9 cellular contexts compared by ENCODE assay signal in the genomic region with DNA sequence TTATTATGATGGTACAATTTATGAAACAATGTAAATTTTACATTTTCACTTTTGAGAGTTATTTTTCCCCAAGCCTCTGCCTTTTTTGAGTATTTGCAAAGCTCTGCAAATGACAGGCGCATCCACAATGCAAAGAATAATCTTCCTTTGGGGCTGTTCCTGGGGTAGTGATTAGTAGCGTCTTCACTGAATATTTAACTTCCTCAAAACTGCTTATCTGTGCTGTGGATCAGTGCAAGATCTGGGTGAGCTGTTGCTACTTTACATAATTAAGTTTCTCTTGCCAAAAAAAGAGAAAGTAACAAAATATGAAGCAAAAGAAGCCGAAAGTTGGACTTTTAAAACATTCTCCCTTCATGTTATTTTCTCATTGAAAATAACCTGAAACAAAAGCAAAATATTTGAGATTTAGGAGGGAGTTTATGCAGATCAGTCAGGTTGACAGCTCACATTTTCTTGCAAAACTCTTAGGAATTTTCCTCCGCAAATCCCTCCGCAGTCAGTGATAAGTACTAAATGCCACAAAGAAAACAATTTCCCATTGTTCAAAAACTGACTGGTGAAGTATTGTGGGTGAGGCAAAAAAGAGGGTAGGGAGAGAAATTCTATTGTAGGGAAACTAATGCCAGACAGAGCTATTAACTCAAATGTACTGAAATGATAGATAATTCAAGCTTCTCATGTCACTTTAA.
DNase-seq lines count a peak whose midpoint lies in the region; ATAC-seq, FAIRE-seq and TF ChIP-seq lines count a peak whose summit lies in the region.
"Had no signal": no experiment of that assay in that cellular context is flagged by ENCODE, and none has a peak within 500 bp of the region (broad histone marks: within the 10 kb centered on the region; RNA-seq: fewer than 3 reads in every experiment).

No MANE protein-coding gene starts in this region.

- H3K4me3 ChIP-seq in mesendoderm (ENCODE audit: low read length) (no peak overlapping the region), HepG2 (replicated peaks in 1 of 3; ENCODE audit: insufficient read depth in 1 of 3, low read depth in 2 of 3, low read length in 3 of 3) (no peak overlapping the region)

- peak overlapping the region; percentile 46 for H3K4me3 Mint-ChIP-seq in activated B cell treated with CpG ODN at 0.5 μM for 24 hours

- no peak overlapping the region for H4K8ac ChIP-seq in mesendoderm (ENCODE audit: low read depth, low read length)

- BruUV-seq in HepG2 (replicated peaks; lab: Mats Ljungman, UMichigan) = no TSS peak

- no peak for TF ChIP-seq RAD21 in HepG2 (CRISPR knock-in tag; IDR thresholded peaks at IDR 0.05)

- H3K4me1 ChIP-seq in mesendoderm (ENCODE audit: control insufficient read depth, low read depth, low read length) (peaks cover 8% of the 10 kb centered on the region), HepG2 (ENCODE audit: insufficient read depth, low read length) (no peaks in the 10 kb centered on the region)

- H3K9me3 ChIP-seq in HepG2 (ENCODE audit: low read length) = no peaks in the 10 kb centered on the region

- H3K79me2 ChIP-seq in mesendoderm (ENCODE audit: control insufficient read depth, insufficient read depth, low read length) (no peaks in the 10 kb centered on the region), HepG2 (ENCODE audit: insufficient read depth, low read length) (no peaks in the 10 kb centered on the region)

- H4K20me1 ChIP-seq in HepG2 (ENCODE audit: insufficient read depth, low read length) = no peaks in the 10 kb centered on the region

- no CpG with 5 or more reads among the region's 5 CpGs for WGBS in mesendoderm (ENCODE audit: extremely low coverage, insufficient coverage, low lambda C conversion rate)
- WGBS in HepG2 (ENCODE audit: low lambda C conversion rate) = 10% methylated on average over 5 of the region's 5 CpGs

- TF ChIP-seq EP300 in HepG2 (IDR thresholded peaks at IDR 0.05; ENCODE audit: low read depth in 2 of 2, low read length in 2 of 2) = no peak
- no peak for TF ChIP-seq EP300 in HepG2 (CRISPR knock-in tag; IDR thresholded peaks at IDR 0.05; ENCODE audit: borderline replicate concordance)

- H3K23ac ChIP-seq in mesendoderm (ENCODE audit: low read length) = no peak overlapping the region

- TF ChIP-seq POLR2A in HepG2 (IDR thresholded peaks at IDR 0.05; ENCODE audit: insufficient read depth in 1 of 2, low read depth in 2 of 2, low read length in 2 of 2) = no peak

- intact Hi-C loops in activated B cell treated with CpG ODN at 0.5 μM for 24 hours (cut with micrococcal nuclease) (loop anchor here (1.0 kb wide), 1 partner anchor 17 kb away; no protein-coding TSS in a partner anchor), HepG2 (cut with micrococcal nuclease; ENCODE audit: unreplicated experiment) (no loop called here)

- H3K27me3 Mint-ChIP-seq in activated B cell treated with CpG ODN at 0.5 μM for 24 hours = no peaks in the 10 kb centered on the region

- CTCF ChIA-PET in activated B cell treated with CpG ODN at 0.5 μM for 24 hours (lab: Charles Lee) (no interaction called here), HepG2 (lab: Yijun Ruan, JAX; ENCODE audit: low intra/inter-chr PET ratio, low total read pairs) (no interaction called here)

- H2AFZ ChIP-seq in HepG2 (ENCODE audit: low read length) = no peak overlapping the region

- POLR2A ChIA-PET in activated B cell treated with CpG ODN at 0.5 μM for 24 hours (lab: Charles Lee) = interaction anchor here (0.7 kb wide), 1 partner anchor 11 kb away, joined by 3 read pairs; no protein-coding TSS in a partner anchor
- POLR2A ChIA-PET in HepG2 (lab: Yijun Ruan, JAX) = no interaction called here

- H3K27me3 ChIP-seq in mesendoderm (ENCODE audit: insufficient read depth, low read length, poor library complexity) = no peaks in the 10 kb centered on the region
- no peaks in the 10 kb centered on the region for H3K27me3 ChIP-seq in HepG2 (ENCODE audit: control insufficient read depth in 1 of 2, insufficient read depth in 2 of 2, low read length in 2 of 2)

- H3K9ac ChIP-seq in mesendoderm (ENCODE audit: low read length) = no peak overlapping the region
- no peak overlapping the region for H3K9ac ChIP-seq in HepG2 (ENCODE audit: insufficient read depth, low read depth, low read length)

- H3K27ac Mint-ChIP-seq in activated B cell treated with CpG ODN at 0.5 μM for 24 hours = no peak overlapping the region

- peaks cover 12% of the 10 kb centered on the region for H3K4me1 Mint-ChIP-seq in activated B cell treated with CpG ODN at 0.5 μM for 24 hours

- H3K4ac ChIP-seq in mesendoderm (ENCODE audit: low read depth, low read length) = no peak overlapping the region

- in situ Hi-C loops in HepG2 (cut with HindIII; ENCODE audit: extremely low pct_ligation_motif_present, low pct_unique_long_range_greater_than_20kb) = no loop called here

- H2BK15ac ChIP-seq in mesendoderm (replicated peaks; ENCODE audit: low read depth) = no peak overlapping the region

- H2AK5ac ChIP-seq in mesendoderm (ENCODE audit: low read length) = no peak overlapping the region

- peak; percentile 69 for ATAC-seq in HG03457 (IDR thresholded peaks at IDR 0.05; ENCODE audit: unreplicated experiment)
- ATAC-seq in activated B cell treated with CpG ODN at 0.5 μM for 24 hours (ENCODE audit: low read depth) = peak; percentile 78
- no peak for ATAC-seq in HG02885 (IDR thresholded peaks at IDR 0.05; ENCODE audit: poor library complexity, unreplicated experiment)
- no peak for ATAC-seq in HepG2

- DNase-seq in GF-D8 (lab: John Stamatoyannopoulos, UW) = peak; percentile 14
- no peak for DNase-seq in activated B cell treated with CpG ODN at 0.5 μM for 24 hours
- DNase-seq in mesendoderm = peak; percentile 87
- no peak for DNase-seq in HepG2 (ENCODE audit: low spot score)
- DNase-seq in activated CD4-positive, CD25-positive, alpha-beta regulatory T cell (lab: John Stamatoyannopoulos, UW) = no peak
- DNase-seq in EL = no peak

- H3K4me2 ChIP-seq in mesendoderm (ENCODE audit: low read length) = no peak overlapping the region
- no peak overlapping the region for H3K4me2 ChIP-seq in HepG2 (ENCODE audit: low read depth, low read length)

- H2BK120ac ChIP-seq in mesendoderm (ENCODE audit: low read depth, low read length) = no peak overlapping the region

- H3K9me3 Mint-ChIP-seq in activated B cell treated with CpG ODN at 0.5 μM for 24 hours = no peaks in the 10 kb centered on the region

- H2BK5ac ChIP-seq in mesendoderm (ENCODE audit: low read length) = no peak overlapping the region

- H3K79me1 ChIP-seq in mesendoderm (ENCODE audit: low read length) = no peaks in the 10 kb centered on the region

- no peaks in the 10 kb centered on the region for H3K36me3 Mint-ChIP-seq in activated B cell treated with CpG ODN at 0.5 μM for 24 hours (ENCODE audit: low read depth)

- no peak overlapping the region for H4K5ac ChIP-seq in mesendoderm (ENCODE audit: low read length)

- no peak overlapping the region for H3K56ac ChIP-seq in mesendoderm (ENCODE audit: low read length)

- H3K36me3 ChIP-seq in mesendoderm (ENCODE audit: control insufficient read depth, insufficient read depth, low read length) (no peaks in the 10 kb centered on the region), HepG2 (replicated peaks in 1 of 2; ENCODE audit: control insufficient read depth in 1 of 2, insufficient read depth in 2 of 2, low read length in 2 of 2) (no peaks in the 10 kb centered on the region)

- no peak overlapping the region for H3K18ac ChIP-seq in mesendoderm (ENCODE audit: low read length)

- FAIRE-seq in HepG2 (lab: Jason Lieb, UNC) = no peak
- FAIRE-seq: colon had no signal

- no peak overlapping the region for H3K27ac ChIP-seq in mesendoderm (ENCODE audit: low read depth, low read length)
- no peak overlapping the region for H3K27ac ChIP-seq in HepG2 (ENCODE audit: extremely low read length, insufficient read depth, low read length)

- TF ChIP-seq CTCF in activated B cell treated with CpG ODN at 0.5 μM for 24 hours (IDR thresholded peaks at IDR 0.05) (no peak), HepG2 (CRISPR knock-in tag; IDR thresholded peaks at IDR 0.05) (no peak)

TF ChIP-seq in HepG2, 621 proteins besides CTCF, POLR2A, EP300 and RAD21:
- TF ChIP-seq NFE2L1 (CRISPR knock-in tag; IDR thresholded peaks at IDR 0.05; ENCODE audit: borderline replicate concordance) (no peak), TRIM24 (CRISPR knock-in tag; IDR thresholded peaks at IDR 0.05) (no peak), ZNF562 (CRISPR knock-in tag; IDR thresholded peaks at IDR 0.05; ENCODE audit: borderline replicate concordance) (no peak), SMARCE1 (IDR thresholded peaks at IDR 0.05; ENCODE audit: borderline replicate concordance) (no peak), HES4 (CRISPR knock-in tag; IDR thresholded peaks at IDR 0.05; ENCODE audit: borderline replicate concordance) (no peak), FOSL2 (CRISPR knock-in tag; IDR thresholded peaks at IDR 0.05) (no peak), MXD4 (CRISPR knock-in tag; IDR thresholded peaks at IDR 0.05) (no peak)

Comparison
In these comparisons a context has a peak if more than half of its experiments do, and no peak if none do; other contexts are left out.
1. DNase-seq: peak in GF-D8 (single experiment) and mesendoderm (single experiment); none in activated B cell treated with CpG ODN at 0.5 μM for 24 hours (single experiment), HepG2 (single experiment), activated CD4-positive, CD25-positive, alpha-beta regulatory T cell (0 of 4) and EL (single experiment).
2. ATAC-seq: peak in HG03457 (single experiment) and activated B cell treated with CpG ODN at 0.5 μM for 24 hours (single experiment); none in HG02885 (single experiment) and HepG2 (single experiment).